18 cellular contexts compared by ENCODE assay signal in genomic region chr5:114782217-114782616, GRCh38.
"Had no signal": no experiment of that assay in that cellular context is flagged by ENCODE, and none has a peak within 500 bp of the region (broad histone marks: within the 10 kb centered on the region; RNA-seq: fewer than 3 reads in every experiment).

No MANE protein-coding gene starts in this region.

- H3K4me3 ChIP-seq: dorsolateral prefrontal cortex, hepatocyte, neural progenitor cell, prostate gland, right atrium auricular region, sigmoid colon, stomach, thyroid gland had no signal

- H3K36me3 ChIP-seq: neural progenitor cell, prostate gland, right atrium auricular region, sigmoid colon, stomach, thyroid gland had no signal

- DNase-seq: effector CD4-positive, alpha-beta T cell; kidney; naive thymus-derived CD4-positive, alpha-beta T cell; sigmoid colon; stimulated activated CD4-positive, alpha-beta T cell treated with anti-CD3 and anti-CD28 coated beads, Interleukin-2, amount 100 ng/mL, for 24 hours; stimulated activated CD4-positive, alpha-beta T cell treated with anti-CD3 and anti-CD28 coated beads, Interleukin-4, amount 100 ng/mL, for 24 hours; stimulated activated naive CD4-positive, alpha-beta T cell treated with Interleukin-2 at 50 U/mL for 16 hours; stomach had no signal

- H3K4me1 Mint-ChIP-seq: naive thymus-derived CD4-positive, alpha-beta T cell; nephron; neural progenitor cell; stimulated activated effector memory CD8-positive, alpha-beta T cell treated with anti-CD3 and anti-CD28 coated beads, Interleukin-12 subunit alpha, Interleukin-12 subunit beta, amount 100 ng/mL, for 72 hours had no signal

- H3K4me3 Mint-ChIP-seq: naive thymus-derived CD4-positive, alpha-beta T cell; nephron; neural progenitor cell; stimulated activated effector memory CD8-positive, alpha-beta T cell treated with anti-CD3 and anti-CD28 coated beads, Interleukin-12 subunit alpha, Interleukin-12 subunit beta, amount 100 ng/mL, for 72 hours; type B pancreatic cell had no signal

- H3K36me3 Mint-ChIP-seq: naive thymus-derived CD4-positive, alpha-beta T cell; neural progenitor cell; stimulated activated effector memory CD8-positive, alpha-beta T cell treated with anti-CD3 and anti-CD28 coated beads, Interleukin-12 subunit alpha, Interleukin-12 subunit beta, amount 100 ng/mL, for 72 hours; type B pancreatic cell had no signal

- H3K27me3 Mint-ChIP-seq: type B pancreatic cell had no signal

- H3K9me3 Mint-ChIP-seq: nephron; stimulated activated effector memory CD8-positive, alpha-beta T cell treated with anti-CD3 and anti-CD28 coated beads, Interleukin-12 subunit alpha, Interleukin-12 subunit beta, amount 100 ng/mL, for 72 hours; type B pancreatic cell had no signal

- H3K9me3 ChIP-seq: prostate gland, right atrium auricular region, sigmoid colon, stomach, thyroid gland had no signal

- H3K4me1 ChIP-seq: neural progenitor cell, parathyroid adenoma, prostate gland, right atrium auricular region, sigmoid colon, stomach, thyroid gland had no signal

- ATAC-seq: naive thymus-derived CD4-positive, alpha-beta T cell; stimulated activated effector memory CD8-positive, alpha-beta T cell treated with anti-CD3 and anti-CD28 coated beads, Interleukin-12 subunit alpha, Interleukin-12 subunit beta, amount 100 ng/mL, for 72 hours had no signal

- H3K27ac Mint-ChIP-seq: naive thymus-derived CD4-positive, alpha-beta T cell; nephron; neural progenitor cell; stimulated activated effector memory CD8-positive, alpha-beta T cell treated with anti-CD3 and anti-CD28 coated beads, Interleukin-12 subunit alpha, Interleukin-12 subunit beta, amount 100 ng/mL, for 72 hours; type B pancreatic cell had no signal

- H3K27me3 ChIP-seq: hepatocyte, neural progenitor cell, right atrium auricular region, sigmoid colon, stomach, thyroid gland had no signal

- H3K27ac ChIP-seq: hepatocyte, neural progenitor cell, parathyroid adenoma, prostate gland, right atrium auricular region, sigmoid colon, stomach, thyroid gland had no signal
